ENCODE assay signal across 8 cellular contexts in genomic region chr9:126613656-126614055, GRCh38. TPM values are rescaled to one million over a fixed set of nuclear protein-coding genes. Genes with fewer than 3 reads are reported as not detected.
A peak's percentile ranks its signal among the peaks of the same experiment; 100 is the strongest.
DNase-seq lines count a peak whose midpoint lies in the region; ATAC-seq and TF ChIP-seq lines count a peak whose summit lies in the region.

Gene LMX1B (plus strand): TSS chr9:126613928. CDS start chr9:126614450, 522 bp downstream.

- ATAC-seq in GM21526 (IDR thresholded peaks at IDR 0.05; ENCODE audit: low FRiP score, unreplicated experiment): no peak
- no peak for ATAC-seq in GM18909 (IDR thresholded peaks at IDR 0.05; ENCODE audit: poor library complexity, unreplicated experiment)

- TF ChIP-seq CTCF in neural crest cell (conservative IDR thresholded peaks at IDR 0.05) (no peak), GM13976 (IDR thresholded peaks at IDR 0.05; ENCODE audit: borderline replicate concordance, control extremely low read depth, extremely low read depth, insufficient read depth, missing control alignments) (no peak)

- peaks cover 25% of the 10 kb centered on the region for H3K4me1 Mint-ChIP-seq in neural crest cell

- H3K27me3 Mint-ChIP-seq in neural crest cell (ENCODE audit: low read depth): peaks cover 91% of the 10 kb centered on the region

- H3K27ac ChIP-seq in ectodermal cell (ENCODE audit: insufficient read depth, low read depth, low read length, poor library complexity, severe bottlenecking): no peak within 1 kb of the TSS

- peak within 1 kb of the TSS; percentile 84 for H3K4me3 Mint-ChIP-seq in neural crest cell

- in situ Hi-C loops in GM13976 (cut with MboI; ENCODE audit: low sequenced_read_pairs, unreplicated experiment): no loop called here

- no peaks in the 10 kb centered on the region for H3K9me3 Mint-ChIP-seq in neural crest cell

- H3K36me3 Mint-ChIP-seq in neural crest cell (ENCODE audit: low read depth): no peaks in the 10 kb centered on the region

- H3K4me3 ChIP-seq in ectodermal cell (ENCODE audit: insufficient read depth, low read depth, low read length): peak within 1 kb of the TSS; percentile 55

- H3K36me3 ChIP-seq in ectodermal cell (ENCODE audit: control insufficient read depth, insufficient read depth, low read length): no peaks in the 10 kb centered on the region

- WGBS in ectodermal cell, 2 experiments: 0 to 1% methylated on average over 58 to 59 of the region's 59 CpGs

- H3K9me3 ChIP-seq in ectodermal cell (ENCODE audit: control insufficient read depth, low read length): no peaks in the 10 kb centered on the region

- DNase-seq in DMS 273 treated with DMSO at 0.1 percent for 48 hours (lab: John Stamatoyannopoulos, UW) (peak; percentile 20), NCI-H2171 (lab: John Stamatoyannopoulos, UW) (peak; percentile 56), neural crest cell (ENCODE audit: low read depth, low spot score) (no peak), NCI-H146 (lab: John Stamatoyannopoulos, UW) (no peak), GM13976 (ENCODE audit: low spot score) (no peak)

- peaks cover 95% of the 10 kb centered on the region for H3K27me3 ChIP-seq in ectodermal cell (ENCODE audit: control insufficient read depth, insufficient read depth, low read length, poor library complexity, severe bottlenecking)

- no peak within 1 kb of the TSS for H3K27ac Mint-ChIP-seq in neural crest cell (ENCODE audit: unreplicated experiment)

- H3K4me1 ChIP-seq in ectodermal cell (ENCODE audit: control insufficient read depth, insufficient read depth, low read length): peaks cover 49% of the 10 kb centered on the region

RNA-seq across cellular contexts. Expression of gene LMX1B, which starts in this region (rescaled TPM):
- 15.4 TPM for polyA plus RNA-seq in ectodermal cell (2013, experiment 1 of 4)
- 16.8 TPM for polyA plus RNA-seq in ectodermal cell (2013, experiment 2 of 4)
- polyA plus RNA-seq in ectodermal cell (2013, experiment 3 of 4): 7.1 TPM
- 9.0 TPM for polyA plus RNA-seq in ectodermal cell (2013, experiment 4 of 4)
- 6.9 and 10.5 TPM in 2 replicates for total RNA-seq in neural crest cell

Comparison
In these comparisons a context has a peak if more than half of its experiments do, and no peak if none do; other contexts are left out.
1. DNase-seq: peak in DMS 273 treated with DMSO at 0.1 percent for 48 hours (single experiment) and NCI-H2171 (single experiment); none in neural crest cell (single experiment), NCI-H146 (single experiment) and GM13976 (single experiment).